10 cellular contexts compared by ENCODE assay signal in the genomic region with DNA sequence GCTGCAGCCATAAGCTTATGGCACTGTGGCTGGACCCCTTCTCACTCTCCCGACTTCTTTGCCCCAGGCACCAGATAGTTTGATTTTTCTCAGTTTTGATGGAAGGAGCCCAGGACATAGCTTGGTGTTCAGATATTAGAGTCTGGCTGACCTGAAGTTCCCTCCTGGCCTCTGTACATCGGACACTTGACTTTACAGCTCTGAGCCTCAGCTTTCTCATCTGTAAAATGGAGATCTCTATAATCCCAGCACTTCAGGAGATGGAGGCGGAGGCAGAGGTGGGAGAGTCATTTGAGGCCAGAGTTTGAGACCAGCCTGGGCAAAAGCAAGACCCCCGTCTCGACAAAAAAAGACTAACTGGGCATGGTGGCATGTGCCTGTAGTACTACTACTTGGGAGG. TPM values are rescaled to one million over a fixed set of nuclear protein-coding genes. Genes with fewer than 3 reads are reported as not detected.
DNase-seq lines count a peak whose midpoint lies in the region; ATAC-seq, FAIRE-seq and TF ChIP-seq lines count a peak whose summit lies in the region.
"Had no signal": no experiment of that assay in that cellular context is flagged by ENCODE, and none has a peak within 500 bp of the region (broad histone marks: within the 10 kb centered on the region; RNA-seq: fewer than 3 reads in every experiment).

No MANE protein-coding gene starts in this region.

- H3K27ac ChIP-seq in right cardiac atrium (ENCODE audit: low read length) (no peak overlapping the region), small intestine (ENCODE audit: low read depth in 1 of 2, low read length in 1 of 2) (peak overlapping the region; percentile 97 to 98)

- H3K4me1 ChIP-seq in right cardiac atrium (ENCODE audit: control insufficient read depth, insufficient read depth, low read length) (peaks cover 3% of the 10 kb centered on the region), small intestine (ENCODE audit: control insufficient read depth in 2 of 2, insufficient read depth in 1 of 2, low read depth in 1 of 2, low read length in 1 of 2) (peaks cover 0 to 9% of the 10 kb centered on the region in 2 donors)

- H3K9me3 ChIP-seq in right cardiac atrium (ENCODE audit: control insufficient read depth, low read length) (no peaks in the 10 kb centered on the region), small intestine (ENCODE audit: control insufficient read depth, low read depth) (no peaks in the 10 kb centered on the region)

- peaks cover 2% of the 10 kb centered on the region for H3K36me3 ChIP-seq in H7 (replicated peaks; ENCODE audit: control insufficient read depth, insufficient read depth, low read length)
- peaks cover 0 to 5% of the 10 kb centered on the region in 2 donors for H3K36me3 ChIP-seq in small intestine (ENCODE audit: control insufficient read depth in 2 of 2, insufficient read depth in 2 of 2, low read length in 2 of 2)

- no peak for FAIRE-seq in small intestine (lab: Jason Lieb, UNC)
- no peak for FAIRE-seq in urothelium cell line (lab: Jason Lieb, UNC)

- WGBS in right cardiac atrium, result 95% methylated on average over 5 of the region's 5 CpGs
- 66 to 84% (median 68%) methylated on average over 5 of the region's 5 CpGs for WGBS in small intestine, 3 donors

- no peak for TF ChIP-seq CTCF in WI38 (IDR thresholded peaks at IDR 0.05; ENCODE audit: low read depth, low read length)

- no peak for DNase-seq in H7
- DNase-seq in right cardiac atrium, result no peak
- no peak for DNase-seq in small intestine
- no peak for DNase-seq in posterior vena cava (ENCODE audit: low spot score)
- no peak for DNase-seq in urothelium cell line (ENCODE audit: low spot score)
- DNase-seq in NCI-H446 treated with DMSO at 0.1 percent for 48 hours (lab: John Stamatoyannopoulos, UW), result no peak

- H3K27me3 ChIP-seq in H7 (ENCODE audit: control insufficient read depth, insufficient read depth, low read length) (peaks cover 9% of the 10 kb centered on the region), right cardiac atrium (ENCODE audit: control insufficient read depth, insufficient read depth) (no peaks in the 10 kb centered on the region), small intestine (ENCODE audit: control insufficient read depth in 2 of 2, insufficient read depth in 2 of 2, low read length in 2 of 2) (no peaks in the 10 kb centered on the region)

- H3K4me3 ChIP-seq in H7 (ENCODE audit: insufficient read depth, low read depth, low read length), result peak overlapping the region; percentile 91; the same call in 1 of the 2 replicates
- H3K4me3 ChIP-seq in WI38 (ENCODE audit: low read depth, low read length), result peak overlapping the region; percentile 79
- H3K4me3 ChIP-seq in right cardiac atrium (ENCODE audit: low read length), result peak overlapping the region; percentile 61
- H3K4me3 ChIP-seq in small intestine (ENCODE audit: low read depth in 1 of 2, low read length in 2 of 2), result peak overlapping the region; percentile 34 to 95

- intact Hi-C loops in right cardiac atrium (cut with DNase I) (loop anchor here in 1 of 4 donors (10.0 kb wide), 1 partner anchor 238 kb away; no protein-coding TSS in a partner anchor), posterior vena cava (cut with DNase I) (no loop called here)

- ATAC-seq in right cardiac atrium (no peak), HG03097 (IDR thresholded peaks at IDR 0.05; ENCODE audit: low FRiP score, unreplicated experiment) (no peak)

RNA-seq across cellular contexts. Expression of gene CC2D1A, which starts 0.9 kb away (rescaled TPM):
- total RNA-seq in H7 (2014; rRNA removed; shearing (Covaris generic)), result 22.8 and 25.0 TPM in 2 replicates
- total RNA-seq in right cardiac atrium, result 10 to 100 TPM; 21.6 to 26.2 (median 22.3) TPM
- polyA plus RNA-seq in right cardiac atrium, result 22.9 TPM
- polyA plus RNA-seq in small intestine, result 100 to 1,000 TPM in 2 of 3 donors, 10 to 100 TPM in 1; 66.5 to 199 (median 140) TPM
- 10 to 100 TPM; 16.8 to 22.6 TPM for total RNA-seq in posterior vena cava

RNA-seq across cellular contexts. Expression of gene BRME1, which starts 1.0 kb away (rescaled TPM):
- total RNA-seq in H7 (2014; rRNA removed; shearing (Covaris generic)), result 3.4 and 4.1 TPM in 2 replicates
- total RNA-seq in right cardiac atrium (1 to 10 TPM in 1 of 4 donors, under 1 TPM in 3; 0.40 to 1.2 (median 0.80) TPM), posterior vena cava (1 to 10 TPM; 1.2 to 2.0 TPM)
- polyA plus RNA-seq in right cardiac atrium (0.48 TPM), small intestine (10 to 100 TPM in 2 of 3 donors, 1 to 10 TPM in 1; 8.6 to 67.1 (median 43.2) TPM)

RNA-seq across cellular contexts. Expression of gene NANOS3, which starts 30.0 kb away (rescaled TPM):
- not detected in 2 replicates for total RNA-seq in H7 (2014; rRNA removed; shearing (Covaris generic))
- total RNA-seq in right cardiac atrium (1 to 10 TPM in 2 of 4 donors, under 1 TPM in 1, not detected in 1; 0.86 to 2.1 (median 1.4) TPM), posterior vena cava (under 1 TPM in 1 of 2 donors, not detected in 1; 1.00 TPM)
- polyA plus RNA-seq in right cardiac atrium (1.7 TPM), small intestine (under 1 TPM in 1 of 3 donors, not detected in 2; 0.45 TPM)
- total RNA-seq: mononuclear cell had no signal

RNA-seq across cellular contexts. Expression of gene PODNL1, which starts 31.3 kb away (rescaled TPM):
- total RNA-seq in H7 (2014; rRNA removed; shearing (Covaris generic)), result 0.07 and 0.10 TPM in 2 replicates
- total RNA-seq in right cardiac atrium (1 to 10 TPM; 1.4 to 3.2 (median 2.2) TPM), posterior vena cava (1 to 10 TPM; 2.4 to 8.7 TPM)
- polyA plus RNA-seq in right cardiac atrium (1.9 TPM), small intestine (1 to 10 TPM in 1 of 3 donors, not detected in 2; 1.7 TPM)
- total RNA-seq: mononuclear cell; T-helper 2 cell treated with Interferon-gamma antibody and Interleukin-4, amounts not matched to agents 100 ng/mL and 5 ng/mL, for 36 hours had no signal

RNA-seq across cellular contexts. Expression of gene DCAF15, which starts 45.4 kb away (rescaled TPM):
- total RNA-seq in H7 (2014; rRNA removed; shearing (Covaris generic)), result 73.3 and 92.9 TPM in 2 replicates
- 10 to 100 TPM; 20.3 to 24.1 (median 21.1) TPM for total RNA-seq in right cardiac atrium
- polyA plus RNA-seq in right cardiac atrium, result 21.5 TPM
- polyA plus RNA-seq in small intestine, result 10 to 100 TPM; 14.1 to 26.8 (median 17.7) TPM
- total RNA-seq in posterior vena cava, result 10 to 100 TPM; 18.8 to 21.0 TPM
